8 cellular contexts compared by ENCODE assay signal in genomic region chr5:119070828-119071572, GRCh38. TPM values are rescaled to one million over a fixed set of nuclear protein-coding genes. Genes with fewer than 3 reads are reported as not detected.
DNase-seq lines count a peak whose midpoint lies in the region; ATAC-seq and TF ChIP-seq lines count a peak whose summit lies in the region.

A gene with protein sequence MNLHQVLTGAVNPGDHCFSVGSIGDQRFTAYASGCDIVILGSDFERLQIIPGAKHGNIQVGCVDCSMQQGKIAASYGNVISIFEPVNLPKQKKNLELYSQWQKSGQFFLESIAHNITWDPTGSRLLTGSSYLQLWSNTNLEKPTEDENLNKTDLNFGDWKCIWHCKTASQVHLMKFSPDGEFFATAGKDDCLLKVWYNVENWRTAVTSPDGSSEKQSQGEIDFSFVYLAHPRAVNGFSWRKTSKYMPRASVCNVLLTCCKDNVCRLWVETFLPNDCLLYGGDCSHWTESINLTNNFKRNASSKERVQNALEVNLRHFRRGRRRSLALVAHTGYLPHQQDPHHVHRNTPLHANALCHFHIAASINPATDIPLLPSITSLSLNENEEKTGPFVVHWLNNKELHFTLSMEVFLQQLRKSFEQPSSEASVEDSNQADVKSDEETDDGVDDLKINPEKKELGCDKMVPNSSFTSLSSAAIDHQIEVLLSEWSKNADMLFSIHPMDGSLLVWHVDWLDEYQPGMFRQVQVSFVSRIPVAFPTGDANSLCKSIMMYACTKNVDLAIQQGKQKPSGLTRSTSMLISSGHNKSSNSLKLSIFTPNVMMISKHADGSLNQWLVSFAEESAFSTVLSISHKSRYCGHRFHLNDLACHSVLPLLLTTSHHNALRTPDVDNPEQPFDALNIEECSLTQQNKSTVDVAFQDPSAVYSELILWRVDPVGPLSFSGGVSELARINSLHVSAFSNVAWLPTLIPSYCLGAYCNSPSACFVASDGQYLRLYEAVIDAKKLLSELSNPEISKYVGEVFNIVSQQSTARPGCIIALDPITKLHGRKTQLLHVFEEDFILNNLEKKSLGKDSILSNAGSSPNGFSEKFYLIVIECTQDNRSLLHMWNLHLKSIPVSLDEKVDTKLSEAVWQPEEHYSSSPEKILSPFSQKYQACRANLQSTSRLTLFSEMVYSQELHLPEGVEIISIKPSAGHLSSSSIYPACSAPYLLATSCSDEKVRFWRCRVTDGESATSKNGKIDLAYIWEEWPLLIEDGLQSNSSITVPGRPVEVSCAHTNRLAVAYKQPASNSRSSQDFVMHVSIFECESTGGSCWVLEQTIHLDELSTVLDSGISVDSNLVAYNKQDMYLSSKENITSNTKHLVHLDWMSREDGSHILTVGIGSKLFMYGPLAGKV (N-terminal part only) (plus strand): TSS chr5:119071087. CDS start chr5:119071570, 483 bp downstream.

- H3K27ac ChIP-seq in PC-3 (ENCODE audit: low read length), result peak within 1 kb of the TSS; percentile 77
- peak within 1 kb of the TSS; percentile 84 for H3K27ac ChIP-seq in epithelial cell of prostate

- no peaks in the 10 kb centered on the region for H3K9me2 ChIP-seq in PC-3 (replicated peaks; ENCODE audit: low read length)

- H4K20me1 ChIP-seq in PC-3 (ENCODE audit: low read length), result no peaks in the 10 kb centered on the region

- no peak for TF ChIP-seq EP300 in Ishikawa (IDR thresholded peaks at IDR 0.05; ENCODE audit: borderline replicate concordance)

- ATAC-seq in GM21576 (IDR thresholded peaks at IDR 0.05; ENCODE audit: unreplicated experiment) (peak; percentile 80), PC-3 (peak; percentile 88), mucosa of descending colon (peak; percentile 92)

- no peaks in the 10 kb centered on the region for H3F3A ChIP-seq in PC-3 (ENCODE audit: low read length, unreplicated experiment)

- H3K4me2 ChIP-seq in PC-3 (ENCODE audit: low read length), result peak within 1 kb of the TSS; percentile 96

- intact Hi-C loops in PC-3 (cut with micrococcal nuclease) (loop anchor here (1.0 to 5.0 kb wide), 5 partner anchors 34 to 342 kb away; partner anchors contain the start of gene DTWD2), mucosa of descending colon (cut with DNase I, micrococcal nuclease) (loop anchor here in 1 of 2 donors (5.0 kb wide), 1 partner anchor 84 kb away; the partner anchor contains the start of gene DTWD2)

- POLR2A ChIA-PET in PC-3 (lab: Charles Lee; ENCODE audit: unreplicated experiment), result interaction anchor here (0.6 to 0.7 kb wide), 6 partner anchors 35 to 382 kb away, joined by 3 to 7 read pairs (median 4); no protein-coding TSS in a partner anchor

- BruUV-seq in PC-3 (replicated peaks; lab: Mats Ljungman, UMichigan), result no TSS peak

- peak within 1 kb of the TSS; percentile 93 for H2AFZ ChIP-seq in PC-3 (ENCODE audit: low read length)

- no peak for TF ChIP-seq RAD21 in Ishikawa (IDR thresholded peaks at IDR 0.05; ENCODE audit: low read depth)

- peak within 1 kb of the TSS; percentile 98 for H3K4me3 ChIP-seq in PC-3 (ENCODE audit: low read length)
- peak within 1 kb of the TSS; percentile 58 for H3K4me3 ChIP-seq in mucosa of descending colon

- H3K27me3 ChIP-seq in PC-3 (ENCODE audit: low read length), result no peaks in the 10 kb centered on the region

- H3K36me3 ChIP-seq in PC-3 (ENCODE audit: low read depth, low read length), result no peaks in the 10 kb centered on the region
- no peaks in the 10 kb centered on the region for H3K36me3 ChIP-seq in mucosa of descending colon (ENCODE audit: low read depth)

- peaks cover 11% of the 10 kb centered on the region for H3K4me1 ChIP-seq in PC-3 (ENCODE audit: insufficient read depth, low read length)
- H3K4me1 ChIP-seq in mucosa of descending colon (ENCODE audit: low read depth), result peaks cover 11% of the 10 kb centered on the region

- peaks cover 45% of the 10 kb centered on the region for H3K79me2 ChIP-seq in PC-3 (ENCODE audit: low read length)

- DNase-seq in DMS 273 treated with DMSO at 0.1 percent for 48 hours (lab: John Stamatoyannopoulos, UW), result peak; percentile 98
- DNase-seq in PC-3, result peak; percentile 97
- DNase-seq in activated T-cell treated with anti-CD3 and anti-CD28 coated beads for 48 hours (ENCODE audit: low read depth), result peak; percentile 93
- DNase-seq in epithelial cell of prostate (ENCODE audit: low read depth, low spot score), result peak; percentile 98
- DNase-seq in mucosa of descending colon, result peak; percentile 99 to 100 (median 99)
- DNase-seq in stimulated activated CD8-positive, alpha-beta memory T cell treated with anti-CD3 and anti-CD28 coated beads, Interleukin-4, amount 100 ng/mL, for 24 hours (ENCODE audit: low read depth), result peak; percentile 93

- CTCF ChIA-PET in PC-3 (lab: Charles Lee), result interaction anchor here (0.6 to 1.2 kb wide), 6 partner anchors 35 to 341 kb away, joined by 3 to 6 read pairs (median 4); partner anchors contain the start of gene DTWD2

- H3K9me3 ChIP-seq in PC-3 (ENCODE audit: low read length) (no peaks in the 10 kb centered on the region), mucosa of descending colon (no peaks in the 10 kb centered on the region)

- peak within 1 kb of the TSS; percentile 87 for H3K9ac ChIP-seq in PC-3 (ENCODE audit: low read length)

- no peak for TF ChIP-seq CTCF in PC-3 (conservative IDR thresholded peaks at IDR 0.05; ENCODE audit: low read depth, low read length)
- peak; percentile 5 for TF ChIP-seq CTCF in mucosa of descending colon (IDR thresholded peaks at IDR 0.05)

TF ChIP-seq in Ishikawa, 13 proteins besides CTCF, POLR2A, EP300 and RAD21:
- TF ChIP-seq TAF1 (IDR thresholded peaks at IDR 0.05; ENCODE audit: low read depth), result peak; percentile 73
- TF ChIP-seq ZBTB7A (IDR thresholded peaks at IDR 0.05; ENCODE audit: low read depth), result 0 out of 2 replicates have a peak, but pooled peaks have one; percentile 27
- TF ChIP-seq REST (IDR thresholded peaks at IDR 0.05; ENCODE audit: low read depth), result no peak
- TF ChIP-seq, protein P1, sequence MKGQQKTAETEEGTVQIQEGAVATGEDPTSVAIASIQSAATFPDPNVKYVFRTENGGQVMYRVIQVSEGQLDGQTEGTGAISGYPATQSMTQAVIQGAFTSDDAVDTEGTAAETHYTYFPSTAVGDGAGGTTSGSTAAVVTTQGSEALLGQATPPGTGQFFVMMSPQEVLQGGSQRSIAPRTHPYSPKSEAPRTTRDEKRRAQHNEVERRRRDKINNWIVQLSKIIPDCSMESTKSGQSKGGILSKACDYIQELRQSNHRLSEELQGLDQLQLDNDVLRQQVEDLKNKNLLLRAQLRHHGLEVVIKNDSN (IDR thresholded peaks at IDR 0.05), result peak; percentile 11; the same call in 1 of the 2 replicates
- no peak for TF ChIP-seq FOXM1 (IDR thresholded peaks at IDR 0.05; ENCODE audit: borderline replicate concordance, low read depth)
- TF ChIP-seq, protein P2, sequence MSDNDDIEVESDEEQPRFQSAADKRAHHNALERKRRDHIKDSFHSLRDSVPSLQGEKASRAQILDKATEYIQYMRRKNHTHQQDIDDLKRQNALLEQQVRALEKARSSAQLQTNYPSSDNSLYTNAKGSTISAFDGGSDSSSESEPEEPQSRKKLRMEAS (IDR thresholded peaks at IDR 0.05), result peak; percentile 56
- peak; percentile 23; the same call in 1 of the 2 replicates for TF ChIP-seq TEAD4 (IDR thresholded peaks at IDR 0.05)
- TF ChIP-seq CREB1 (IDR thresholded peaks at IDR 0.05; ENCODE audit: low read depth), result peak; percentile 64; the same call in 1 of the 2 replicates
- no peak for TF ChIP-seq CEBPB (IDR thresholded peaks at IDR 0.05)
- no peak for TF ChIP-seq TCF12 (IDR thresholded peaks at IDR 0.05; ENCODE audit: low read depth)
- TF ChIP-seq YY1 (IDR thresholded peaks at IDR 0.05; ENCODE audit: low read depth), result no peak
- peak; percentile 72 for TF ChIP-seq EGR1 (IDR thresholded peaks at IDR 0.05)
- TF ChIP-seq NFIC (IDR thresholded peaks at IDR 0.05), result no peak

RNA-seq across cellular contexts. Expression of the gene that starts here (rescaled TPM):
- 16.0 and 20.6 TPM in 2 replicates for total RNA-seq in PC-3 (2014; rRNA removed)
- 10 to 100 TPM; 34.7 to 60.0 (median 51.0) TPM for total RNA-seq in mucosa of descending colon

Comparison
In these comparisons a context has a peak if more than half of its experiments do, and no peak if none do; other contexts are left out.
1. Peak in every context shown above with its lines: DNase-seq, ATAC-seq, H3K4me3 ChIP-seq and H3K27ac ChIP-seq.